In the genomic region with DNA sequence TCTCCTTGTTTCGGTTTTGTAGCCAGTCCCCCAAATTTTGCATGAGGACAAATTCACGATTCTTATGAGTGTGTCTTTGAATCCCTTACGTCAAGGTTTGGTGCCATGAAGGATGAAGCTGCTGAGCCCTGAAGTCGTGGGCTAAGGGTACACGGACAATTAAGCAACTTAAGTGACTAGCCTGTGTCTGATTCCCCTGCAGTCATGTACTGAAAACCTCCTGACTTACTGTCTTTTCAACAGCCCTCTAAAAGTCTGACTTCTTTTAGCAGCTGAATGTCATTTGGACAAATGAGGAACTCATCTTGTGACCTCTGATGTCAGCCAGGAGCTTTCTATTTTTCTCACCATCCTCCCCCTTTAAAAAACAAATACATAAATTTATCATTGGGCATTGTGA, we compare ENCODE assay signal across 12 cellular contexts. TPM values are rescaled to one million over a fixed set of nuclear protein-coding genes. Genes with fewer than 3 reads are reported as not detected.
DNase-seq lines count a peak whose midpoint lies in the region; ATAC-seq and TF ChIP-seq lines count a peak whose summit lies in the region.
"Had no signal": no experiment of that assay in that cellular context is flagged by ENCODE, and none has a peak within 500 bp of the region (broad histone marks: within the 10 kb centered on the region; RNA-seq: fewer than 3 reads in every experiment).

No MANE protein-coding gene starts in this region.

- H3K9ac ChIP-seq in smooth muscle cell (ENCODE audit: low read depth) (no peak overlapping the region), PC-3 (ENCODE audit: low read length) (no peak overlapping the region)

- POLR2A ChIA-PET in PC-3 (lab: Charles Lee; ENCODE audit: unreplicated experiment) = no interaction called here

- H3K27ac ChIP-seq in esophagus muscularis mucosa (replicated peaks in 1 of 4) (peak overlapping the region; percentile 64 to 70 (median 68)), smooth muscle cell (ENCODE audit: low read depth) (peak overlapping the region; percentile 97), PC-3 (ENCODE audit: low read length) (no peak overlapping the region)
- H3K27ac ChIP-seq: epithelial cell of prostate had no signal

- CTCF ChIA-PET in PC-3 (lab: Charles Lee) = no interaction called here

- no peak overlapping the region for H3K4me3 Mint-ChIP-seq in activated T-helper 1 cell treated with anti-CD3 and anti-CD28 coated beads, Interleukin-12 subunit alpha, Interleukin-12 subunit beta, Interleukin-2, Interleukin-4 antibody, amounts not matched to agents 30 ng/mL and 10 ng/mL and 1 ng/mL, durations not matched to agents 14 hours and 24 hours and 36 hours

- H3K79me2 ChIP-seq in smooth muscle cell (ENCODE audit: low read depth) (peaks cover 3% of the 10 kb centered on the region), PC-3 (ENCODE audit: low read length) (no peaks in the 10 kb centered on the region)

- H3K9me3 Mint-ChIP-seq in activated T-helper 1 cell treated with anti-CD3 and anti-CD28 coated beads, Interleukin-12 subunit alpha, Interleukin-12 subunit beta, Interleukin-2, Interleukin-4 antibody, amounts not matched to agents 30 ng/mL and 10 ng/mL and 1 ng/mL, durations not matched to agents 14 hours and 24 hours and 36 hours = no peaks in the 10 kb centered on the region

- H3K4me1 Mint-ChIP-seq in activated T-helper 1 cell treated with anti-CD3 and anti-CD28 coated beads, Interleukin-12 subunit alpha, Interleukin-12 subunit beta, Interleukin-2, Interleukin-4 antibody, amounts not matched to agents 30 ng/mL and 10 ng/mL and 1 ng/mL, durations not matched to agents 14 hours and 24 hours and 36 hours (ENCODE audit: low read depth) = peaks cover 44% of the 10 kb centered on the region

- intact Hi-C loops in esophagus muscularis mucosa (cut with DNase I) (loop anchor here (10.0 kb wide), 1 partner anchor 69 kb away; no protein-coding TSS in a partner anchor), PC-3 (cut with micrococcal nuclease) (loop anchor here (10.0 kb wide), 1 partner anchor 749 kb away; no protein-coding TSS in a partner anchor)
- intact Hi-C loops in activated T-helper 1 cell treated with anti-CD3 and anti-CD28 coated beads, Interleukin-12 subunit alpha, Interleukin-12 subunit beta, Interleukin-2, Interleukin-4 antibody, amounts not matched to agents 30 ng/mL and 10 ng/mL and 1 ng/mL, durations not matched to agents 14 hours and 24 hours and 36 hours (cut with micrococcal nuclease) = no loop called here

- no peak for ATAC-seq in PC-3

- H3K27me3 ChIP-seq in esophagus muscularis mucosa = no peaks in the 10 kb centered on the region
- H3K27me3 ChIP-seq in smooth muscle cell (ENCODE audit: low read depth) = no peaks in the 10 kb centered on the region
- H3K27me3 ChIP-seq in PC-3 (ENCODE audit: low read length) = no peaks in the 10 kb centered on the region

- H3K4me2 ChIP-seq in smooth muscle cell = peak overlapping the region; percentile 64
- no peak overlapping the region for H3K4me2 ChIP-seq in PC-3 (ENCODE audit: low read length)

- no TSS peak for BruUV-seq in PC-3 (replicated peaks; lab: Mats Ljungman, UMichigan)

- H3F3A ChIP-seq in smooth muscle cell (ENCODE audit: low read depth) (peaks cover 21% of the 10 kb centered on the region), PC-3 (ENCODE audit: low read length, unreplicated experiment) (no peaks in the 10 kb centered on the region)

- no peak for TF ChIP-seq EP300 in esophagus muscularis mucosa (IDR thresholded peaks at IDR 0.05)

- H3K9me3 ChIP-seq in esophagus muscularis mucosa (no peaks in the 10 kb centered on the region), smooth muscle cell (replicated peaks; ENCODE audit: low read depth) (no peaks in the 10 kb centered on the region), PC-3 (ENCODE audit: low read length) (no peaks in the 10 kb centered on the region)

- H4K20me1 ChIP-seq in smooth muscle cell (ENCODE audit: low read depth) (no peaks in the 10 kb centered on the region), PC-3 (ENCODE audit: low read length) (no peaks in the 10 kb centered on the region)

- no peak overlapping the region for H3K27ac Mint-ChIP-seq in activated T-helper 1 cell treated with anti-CD3 and anti-CD28 coated beads, Interleukin-12 subunit alpha, Interleukin-12 subunit beta, Interleukin-2, Interleukin-4 antibody, amounts not matched to agents 30 ng/mL and 10 ng/mL and 1 ng/mL, durations not matched to agents 14 hours and 24 hours and 36 hours

- DNase-seq in OCI-M1 (lab: John Stamatoyannopoulos, UW) (peak; percentile 51), esophagus muscularis mucosa (ENCODE audit: extremely low spot score) (no peak), smooth muscle cell (lab: John Stamatoyannopoulos, UW; ENCODE audit: unreplicated experiment) (no peak), PC-3 (no peak), iPS-NIHi11 (ENCODE audit: low spot score) (no peak), NCI-H69 (lab: John Stamatoyannopoulos, UW) (no peak)
- DNase-seq in activated T-helper 1 cell treated with anti-CD3 and anti-CD28 coated beads, Interleukin-12 subunit alpha, Interleukin-12 subunit beta, Interleukin-2, Interleukin-4 antibody, amounts not matched to agents 30 ng/mL and 10 ng/mL and 1 ng/mL, durations not matched to agents 14 hours and 24 hours and 36 hours (ENCODE audit: low spot score) = no peak
- DNase-seq: NCI-H1048 had no signal

- peaks cover 15 to 75% (median 54%) of the 10 kb centered on the region in 4 donors for H3K4me1 ChIP-seq in esophagus muscularis mucosa
- peaks cover 44% of the 10 kb centered on the region for H3K4me1 ChIP-seq in smooth muscle cell (ENCODE audit: low read depth)
- peaks cover 27% of the 10 kb centered on the region for H3K4me1 ChIP-seq in PC-3 (ENCODE audit: insufficient read depth, low read length)

- H3K36me3 ChIP-seq in esophagus muscularis mucosa (no peaks in the 10 kb centered on the region), smooth muscle cell (ENCODE audit: low read depth) (no peaks in the 10 kb centered on the region), PC-3 (ENCODE audit: low read depth, low read length) (no peaks in the 10 kb centered on the region)

- peaks cover 5% of the 10 kb centered on the region for H3K36me3 Mint-ChIP-seq in activated T-helper 1 cell treated with anti-CD3 and anti-CD28 coated beads, Interleukin-12 subunit alpha, Interleukin-12 subunit beta, Interleukin-2, Interleukin-4 antibody, amounts not matched to agents 30 ng/mL and 10 ng/mL and 1 ng/mL, durations not matched to agents 14 hours and 24 hours and 36 hours (ENCODE audit: low read depth)

- peak overlapping the region; percentile 39; the same call in 1 of the 2 replicates for H3K4me3 ChIP-seq in GM08714 (ENCODE audit: low read length)
- H3K4me3 ChIP-seq in esophagus muscularis mucosa = no peak overlapping the region
- no peak overlapping the region for H3K4me3 ChIP-seq in smooth muscle cell
- no peak overlapping the region for H3K4me3 ChIP-seq in PC-3 (ENCODE audit: low read length)

- H3K9me2 ChIP-seq in PC-3 (replicated peaks; ENCODE audit: low read length) = no peaks in the 10 kb centered on the region

- WGBS in esophagus muscularis mucosa = 61% methylated on average over 5 of the region's 5 CpGs
- WGBS in smooth muscle cell (ENCODE audit: low lambda C conversion rate) = 62% methylated on average over 5 of the region's 5 CpGs

- H2AFZ ChIP-seq in smooth muscle cell (ENCODE audit: low read depth) (peak overlapping the region; percentile 14), PC-3 (ENCODE audit: low read length) (no peak overlapping the region)

- TF ChIP-seq POLR2A in esophagus muscularis mucosa (IDR thresholded peaks at IDR 0.05; ENCODE audit: low read depth) = no peak

- H3K27me3 Mint-ChIP-seq in activated T-helper 1 cell treated with anti-CD3 and anti-CD28 coated beads, Interleukin-12 subunit alpha, Interleukin-12 subunit beta, Interleukin-2, Interleukin-4 antibody, amounts not matched to agents 30 ng/mL and 10 ng/mL and 1 ng/mL, durations not matched to agents 14 hours and 24 hours and 36 hours (ENCODE audit: insufficient read depth) = peaks cover 20% of the 10 kb centered on the region

- no peak for TF ChIP-seq CTCF in esophagus muscularis mucosa (IDR thresholded peaks at IDR 0.05)
- TF ChIP-seq CTCF in smooth muscle cell (IDR thresholded peaks at IDR 0.05; ENCODE audit: borderline replicate concordance, insufficient read depth, poor library complexity, severe bottlenecking) = no peak
- no peak for TF ChIP-seq CTCF in PC-3 (conservative IDR thresholded peaks at IDR 0.05; ENCODE audit: low read depth, low read length)

RNA-seq across cellular contexts. Expression of gene C1orf105, which starts 27.1 kb away (rescaled TPM):
- not detected for total RNA-seq in esophagus muscularis mucosa
- total RNA-seq in smooth muscle cell = not detected in 2 replicates
- polyA plus RNA-seq in smooth muscle cell = 0.24 TPM in 1 of 2 replicates, not detected in the other
- total RNA-seq in PC-3 (2014; rRNA removed) = not detected in 2 replicates
- total RNA-seq in activated T-helper 1 cell treated with anti-CD3 and anti-CD28 coated beads, Interleukin-12 subunit alpha, Interleukin-12 subunit beta, Interleukin-2, Interleukin-4 antibody, amounts not matched to agents 30 ng/mL and 10 ng/mL and 1 ng/mL, durations not matched to agents 14 hours and 24 hours and 36 hours = not detected in 2 replicates
- total RNA-seq: kidney epithelial cell, pulmonary artery endothelial cell had no signal

RNA-seq across cellular contexts. Expression of gene PIGC, which starts 50.5 kb away (rescaled TPM):
- 10 to 100 TPM; 18.9 to 25.7 (median 20.9) TPM for total RNA-seq in esophagus muscularis mucosa
- 25.3 and 28.9 TPM in 2 replicates for total RNA-seq in smooth muscle cell
- polyA plus RNA-seq in smooth muscle cell = 32.0 and 41.1 TPM in 2 replicates
- 57.5 and 70.5 TPM in 2 replicates for total RNA-seq in PC-3 (2014; rRNA removed)
- 22.6 and 23.3 TPM in 2 replicates for total RNA-seq in activated T-helper 1 cell treated with anti-CD3 and anti-CD28 coated beads, Interleukin-12 subunit alpha, Interleukin-12 subunit beta, Interleukin-2, Interleukin-4 antibody, amounts not matched to agents 30 ng/mL and 10 ng/mL and 1 ng/mL, durations not matched to agents 14 hours and 24 hours and 36 hours
